In genomic region chr6:42978793-42979522, GRCh38 we compare ENCODE assay signal across 8 cellular contexts. TPM values are rescaled to one million over a fixed set of nuclear protein-coding genes. Genes with fewer than 3 reads are reported as not detected.
A peak's percentile ranks its signal among the peaks of the same experiment; 100 is the strongest.
DNase-seq lines count a peak whose midpoint lies in the region; ATAC-seq and TF ChIP-seq lines count a peak whose summit lies in the region.

PEX6 (minus strand) TSS chr6:42979181; CDS start chr6:42979150, 31 bp downstream.

- no peaks in the 10 kb centered on the region for H3K9me3 Mint-ChIP-seq in activated naive CD8-positive, alpha-beta T cell treated with anti-CD3 and anti-CD28 coated beads, Interleukin-2, amount 50 U/mL, for 24 hours
- no peaks in the 10 kb centered on the region for H3K9me3 Mint-ChIP-seq in type B pancreatic cell

- peak within 1 kb of the TSS; percentile 97 for H3K27ac Mint-ChIP-seq in activated naive CD8-positive, alpha-beta T cell treated with anti-CD3 and anti-CD28 coated beads, Interleukin-2, amount 50 U/mL, for 24 hours
- H3K27ac Mint-ChIP-seq in type B pancreatic cell = peak within 1 kb of the TSS; percentile 89

- ATAC-seq in HG02798 (IDR thresholded peaks at IDR 0.05; ENCODE audit: poor library complexity, unreplicated experiment) = peak; percentile 94
- peak; percentile 91 for ATAC-seq in activated naive CD8-positive, alpha-beta T cell treated with anti-CD3 and anti-CD28 coated beads, Interleukin-2, amount 50 U/mL, for 24 hours

- peaks cover 16% of the 10 kb centered on the region for H3K36me3 Mint-ChIP-seq in activated naive CD8-positive, alpha-beta T cell treated with anti-CD3 and anti-CD28 coated beads, Interleukin-2, amount 50 U/mL, for 24 hours (ENCODE audit: low read depth)
- peaks cover 4% of the 10 kb centered on the region for H3K36me3 Mint-ChIP-seq in type B pancreatic cell

- TF ChIP-seq CTCF in GM12864 (IDR thresholded peaks at IDR 0.05; ENCODE audit: low read depth, low read length, missing control alignments) (no peak), type B pancreatic cell (conservative IDR thresholded peaks at IDR 0.05) (no peak)

- H3K4me3 ChIP-seq in GM12864 (ENCODE audit: low read depth, low read length) = peak within 1 kb of the TSS; percentile 57

- intact Hi-C loops in cardiac septum (cut with DNase I) = loop anchor here (5.0 kb wide), 1 partner anchor 47 kb away; no protein-coding TSS in a partner anchor

- peaks cover 60% of the 10 kb centered on the region for H3K4me1 Mint-ChIP-seq in activated naive CD8-positive, alpha-beta T cell treated with anti-CD3 and anti-CD28 coated beads, Interleukin-2, amount 50 U/mL, for 24 hours
- H3K4me1 Mint-ChIP-seq in type B pancreatic cell (ENCODE audit: unreplicated experiment) = peaks cover 22% of the 10 kb centered on the region

- H3K4me3 Mint-ChIP-seq in activated naive CD8-positive, alpha-beta T cell treated with anti-CD3 and anti-CD28 coated beads, Interleukin-2, amount 50 U/mL, for 24 hours = peak within 1 kb of the TSS; percentile 92
- peak within 1 kb of the TSS; percentile 96 for H3K4me3 Mint-ChIP-seq in type B pancreatic cell

- H3K27me3 Mint-ChIP-seq in activated naive CD8-positive, alpha-beta T cell treated with anti-CD3 and anti-CD28 coated beads, Interleukin-2, amount 50 U/mL, for 24 hours = no peaks in the 10 kb centered on the region
- no peaks in the 10 kb centered on the region for H3K27me3 Mint-ChIP-seq in type B pancreatic cell

- peak; percentile 85 for DNase-seq in GM12864 (ENCODE audit: low read depth)
- DNase-seq in NCI-H1417 treated with DMSO at 0.1 percent for 48 hours (lab: John Stamatoyannopoulos, UW) = peak; percentile 44
- peak; percentile 81 for DNase-seq in SW480 (ENCODE audit: low spot score)
- peak; percentile 88 for DNase-seq in activated naive CD8-positive, alpha-beta T cell treated with anti-CD3 and anti-CD28 coated beads, Interleukin-2, amount 50 U/mL, for 24 hours
- DNase-seq in cardiac septum (ENCODE audit: low spot score) = peak; percentile 93
- peak; percentile 73 for DNase-seq in pons (ENCODE audit: low spot score)
- peak; percentile 90 for DNase-seq in type B pancreatic cell (ENCODE audit: extremely low spot score, unreplicated experiment)

RNA-seq across cellular contexts. Expression of gene PEX6, which starts in this region (rescaled TPM):
- 14.6 TPM for total RNA-seq in cardiac septum
- 34.4 and 35.9 TPM in 2 replicates for total RNA-seq in type B pancreatic cell (ENCODE audit: low replicate concordance)

Comparison
In these comparisons a context has a peak if more than half of its experiments do, and no peak if none do; other contexts are left out.
1. Peak in every context shown above with its lines: DNase-seq, ATAC-seq and H3K4me3 ChIP-seq.